ENCODE assay signal across 1 cellular context in genomic region chr3:196666001-196666867, GRCh38.
A peak's percentile ranks its signal among the peaks of the same experiment; 100 is the strongest.
TF ChIP-seq lines count a peak whose summit lies in the region.

No MANE protein-coding gene starts in this region.

TF ChIP-seq in HepG2, 621 proteins besides CTCF, POLR2A, EP300 and RAD21 (continued from another document and continues in another):
- TF ChIP-seq ZNF234 (CRISPR knock-in tag; conservative IDR thresholded peaks at IDR 0.05) (no peak), HHEX (CRISPR knock-in tag; IDR thresholded peaks at IDR 0.05) (no peak), MBD4 (IDR thresholded peaks at IDR 0.05; ENCODE audit: borderline replicate concordance, low read length) (no peak), E2F1 (CRISPR knock-in tag; IDR thresholded peaks at IDR 0.05) (no peak), ZNF775 (CRISPR knock-in tag; IDR thresholded peaks at IDR 0.05; ENCODE audit: borderline replicate concordance) (no peak), RNF2 (conservative IDR thresholded peaks at IDR 0.05; ENCODE audit: low read depth) (no peak), ZMAT5 (CRISPR knock-in tag; IDR thresholded peaks at IDR 0.05; ENCODE audit: borderline replicate concordance, low read depth) (no peak), GATA4 (IDR thresholded peaks at IDR 0.05; ENCODE audit: borderline replicate concordance, low read depth) (no peak), MAX (IDR thresholded peaks at IDR 0.05) (no peak), TFAP4 (IDR thresholded peaks at IDR 0.05; ENCODE audit: borderline replicate concordance, low read depth) (peak; percentile 78; the same call in 1 of the 2 replicates), ZNF513 (CRISPR knock-in tag; conservative IDR thresholded peaks at IDR 0.05) (no peak), IRF9 (CRISPR knock-in tag; IDR thresholded peaks at IDR 0.05; ENCODE audit: borderline replicate concordance) (no peak), ZBTB7A (CRISPR knock-in tag; IDR thresholded peaks at IDR 0.05) (no peak), PBX3 (CRISPR knock-in tag; IDR thresholded peaks at IDR 0.05; ENCODE audit: borderline replicate concordance) (no peak), ZNF547 (CRISPR knock-in tag; IDR thresholded peaks at IDR 0.05) (0 out of 2 replicates have a peak, but pooled peaks have one; percentile 54), NR3C1 (CRISPR knock-in tag; IDR thresholded peaks at IDR 0.05) (no peak), YEATS2 (CRISPR knock-in tag; IDR thresholded peaks at IDR 0.05; ENCODE audit: borderline replicate concordance) (no peak), ZNF292 (CRISPR knock-in tag; IDR thresholded peaks at IDR 0.05; ENCODE audit: borderline replicate concordance, low read depth) (peak; percentile 52; the same call in 1 of the 2 replicates), NFE2 (CRISPR knock-in tag; IDR thresholded peaks at IDR 0.05) (no peak), ZNF318 (CRISPR knock-in tag; IDR thresholded peaks at IDR 0.05) (no peak), ZFP1 (CRISPR knock-in tag; IDR thresholded peaks at IDR 0.05) (0 out of 2 replicates have a peak, but pooled peaks have one; percentile 53), ELF1 (CRISPR knock-in tag; IDR thresholded peaks at IDR 0.05) (no peak), PATZ1 (CRISPR knock-in tag; IDR thresholded peaks at IDR 0.05) (peak; percentile 54; the same call in 1 of the 2 replicates), KDM3A (CRISPR knock-in tag; IDR thresholded peaks at IDR 0.05; ENCODE audit: low read depth) (no peak), ATF4 (CRISPR knock-in tag; IDR thresholded peaks at IDR 0.05) (0 out of 4 replicates have a peak, but pooled peaks of 1 of the 2 experiments have one; percentile 5), SAP130 (CRISPR knock-in tag; IDR thresholded peaks at IDR 0.05; ENCODE audit: low read depth) (peak; percentile 58), ZNF34 (CRISPR knock-in tag; IDR thresholded peaks at IDR 0.05; ENCODE audit: borderline replicate concordance) (no peak), ZNF746 (CRISPR knock-in tag; IDR thresholded peaks at IDR 0.05) (no peak), ZNF564 (CRISPR knock-in tag; IDR thresholded peaks at IDR 0.05) (no peak), ZSCAN31 (CRISPR knock-in tag; IDR thresholded peaks at IDR 0.05; ENCODE audit: low read depth) (no peak), DRAP1 (CRISPR knock-in tag; IDR thresholded peaks at IDR 0.05) (0 out of 2 replicates have a peak, but pooled peaks have one; percentile 18), ZBTB25 (CRISPR knock-in tag; IDR thresholded peaks at IDR 0.05) (no peak), HIVEP1 (CRISPR knock-in tag; IDR thresholded peaks at IDR 0.05) (no peak), ISL2 (CRISPR knock-in tag; IDR thresholded peaks at IDR 0.05) (no peak), ELK4 (CRISPR knock-in tag; IDR thresholded peaks at IDR 0.05; ENCODE audit: borderline replicate concordance) (no peak), SSRP1 (CRISPR knock-in tag; IDR thresholded peaks at IDR 0.05) (no peak), SATB2 (CRISPR knock-in tag; IDR thresholded peaks at IDR 0.05) (no peak), NAIF1 (CRISPR knock-in tag; IDR thresholded peaks at IDR 0.05; ENCODE audit: borderline replicate concordance) (no peak), KDM2A (CRISPR knock-in tag; IDR thresholded peaks at IDR 0.05; ENCODE audit: borderline replicate concordance, low read depth) (no peak), RFXANK (CRISPR knock-in tag; IDR thresholded peaks at IDR 0.05) (no peak)
